Comparison of ENCODE assay signal across 8 cellular contexts in genomic region chr15:40894689-40895308, GRCh38. TPM values are rescaled to one million over a fixed set of nuclear protein-coding genes. Genes with fewer than 3 reads are reported as not detected.
A peak's percentile ranks its signal among the peaks of the same experiment; 100 is the strongest.
DNase-seq lines count a peak whose midpoint lies in the region; ATAC-seq and TF ChIP-seq lines count a peak whose summit lies in the region.

No MANE protein-coding gene starts in this region.

- no peak for TF ChIP-seq POLR2A in uterus (IDR thresholded peaks at IDR 0.05)

- peak; percentile 25 for ATAC-seq in HG03045 (IDR thresholded peaks at IDR 0.05; ENCODE audit: unreplicated experiment)

- peaks cover 18% of the 10 kb centered on the region for H3K79me2 ChIP-seq in fibroblast of lung (ENCODE audit: control insufficient read depth, insufficient read depth, low read length)

- peak overlapping the region; percentile 96 for H3K9ac ChIP-seq in fibroblast of lung (ENCODE audit: insufficient read depth, low read length)

- peak overlapping the region; percentile 100 for H3K4me3 Mint-ChIP-seq in nephron

- H2AFZ ChIP-seq in fibroblast of lung (ENCODE audit: low read length): peak overlapping the region; percentile 15

- H3K4me2 ChIP-seq in fibroblast of lung (ENCODE audit: extremely low read depth, insufficient read depth, low read length): peak overlapping the region; percentile 92

- H3K36me3 ChIP-seq in fibroblast of lung (ENCODE audit: control insufficient read depth, insufficient read depth, low read length) (peaks cover 13% of the 10 kb centered on the region), uterus (no peaks in the 10 kb centered on the region)

- H3K9me3 Mint-ChIP-seq in nephron: no peaks in the 10 kb centered on the region

- TF ChIP-seq CTCF in fibroblast of lung (conservative IDR thresholded peaks at IDR 0.05 in 1 of 2, IDR thresholded peaks at IDR 0.05 in 1 of 2; ENCODE audit: low read depth in 1 of 2, low read length in 2 of 2) (peak; percentile 45 to 58), nephron (IDR thresholded peaks at IDR 0.05; ENCODE audit: unreplicated experiment in 3 of 3) (peak; percentile 47 to 54 (median 50)), uterus (IDR thresholded peaks at IDR 0.05) (peak in 3 of 4 experiments; percentile 28 to 58 (median 33))

- no peaks in the 10 kb centered on the region for H4K20me1 ChIP-seq in fibroblast of lung (ENCODE audit: control insufficient read depth, extremely low read depth, insufficient read depth, low read length)

- intact Hi-C loops in uterus (cut with DNase I; ENCODE audit: low total_unique reads): no loop called here

- H3K4me1 Mint-ChIP-seq in nephron: peaks cover 19% of the 10 kb centered on the region

- H3K27me3 ChIP-seq in fibroblast of lung (ENCODE audit: control insufficient read depth, insufficient read depth, low read length) (no peaks in the 10 kb centered on the region), uterus (no peaks in the 10 kb centered on the region)

- peaks cover 18% of the 10 kb centered on the region for H3K27me3 Mint-ChIP-seq in nephron (ENCODE audit: low read depth)

- peak overlapping the region; percentile 73 to 98 (median 86) for H3K4me3 ChIP-seq in fibroblast of lung (replicated peaks in 1 of 4; ENCODE audit: control extremely low read depth in 1 of 4, insufficient read depth in 1 of 4, low read depth in 3 of 4, low read length in 4 of 4)
- H3K4me3 ChIP-seq in uterus: peak overlapping the region; percentile 59 to 83

- H3K9me3 ChIP-seq in fibroblast of lung (ENCODE audit: control insufficient read depth, insufficient read depth, low read depth, low read length) (no peaks in the 10 kb centered on the region), uterus (no peaks in the 10 kb centered on the region)

- peaks cover 28% of the 10 kb centered on the region for H3K36me3 Mint-ChIP-seq in nephron (ENCODE audit: low read depth)

- peak overlapping the region; percentile 75 to 97 (median 96) for H3K27ac Mint-ChIP-seq in nephron

- H3K4me1 ChIP-seq in fibroblast of lung (ENCODE audit: control insufficient read depth, extremely low read depth, insufficient read depth, low read length) (peaks cover 8% of the 10 kb centered on the region), uterus (no peaks in the 10 kb centered on the region)

- peak overlapping the region; percentile 96 for H3K27ac ChIP-seq in fibroblast of lung (ENCODE audit: insufficient read depth, low read length)
- peak overlapping the region; percentile 86 to 91 for H3K27ac ChIP-seq in uterus

- DNase-seq in NCI-H524 (lab: John Stamatoyannopoulos, UW) (peak; percentile 64 to 74), NCI-H524 treated with DMSO at 0.1 percent for 48 hours (lab: John Stamatoyannopoulos, UW) (no peak), fibroblast of lung (ENCODE audit: low read depth in 2 of 2) (peak; percentile 68 to 76), uterus (peak; percentile 48)
- peak; percentile 76 for DNase-seq in activated T-cell treated with anti-CD3 and anti-CD28 coated beads, Interleukin-2, amount 50 U/mL, for 48 hours

TF ChIP-seq in PFSK-1, 5 proteins besides CTCF, POLR2A, EP300 and RAD21:
- no peak for TF ChIP-seq TAF1 (IDR thresholded peaks at IDR 0.05; ENCODE audit: borderline replicate concordance, insufficient read depth, low read length)
- TF ChIP-seq SIN3A (IDR thresholded peaks at IDR 0.05; ENCODE audit: borderline replicate concordance, insufficient read depth, low read length): peak; percentile 47; the same call in 1 of the 2 replicates

RNA-seq across cellular contexts. Expression of gene VPS18, which starts 0.5 kb away (rescaled TPM):
- 32.1 TPM for polyA plus RNA-seq in PFSK-1 (2012; ENCODE audit: insufficient read length, low read depth)
- total RNA-seq in fibroblast of lung (33.4 and 36.7 TPM in 2 replicates), uterus (10 to 100 TPM in 2 of 4 donors, 1 to 10 TPM in 2; 3.8 to 33.3 (median 17.3) TPM)
- polyA plus RNA-seq in fibroblast of lung: 15.5 and 21.3 TPM in 2 replicates
- 23.4 and 29.5 TPM in 2 replicates for polyA plus RNA-seq in fibroblast of lung (2012)
- polyA minus RNA-seq in fibroblast of lung (ENCODE audit: low replicate concordance): 75.7 and 108 TPM in 2 replicates

RNA-seq across cellular contexts. Expression of gene RHOV, which starts 20.8 kb away (rescaled TPM):
- polyA plus RNA-seq in PFSK-1 (2012; ENCODE audit: insufficient read length, low read depth): 0.97 TPM
- total RNA-seq in fibroblast of lung (under 0.01 TPM in 1 of 2 replicates, not detected in the other), uterus (under 1 TPM in 1 of 4 donors, not detected in 3; 0.76 TPM)
- polyA plus RNA-seq in fibroblast of lung: not detected in 2 replicates
- not detected in 2 replicates for polyA plus RNA-seq in fibroblast of lung (2012)
- not detected in 2 replicates for polyA minus RNA-seq in fibroblast of lung (ENCODE audit: low replicate concordance)

RNA-seq across cellular contexts. Expression of gene DLL4, which starts 34.3 kb away (rescaled TPM):
- polyA plus RNA-seq in PFSK-1 (2012; ENCODE audit: insufficient read length, low read depth): 56.2 TPM
- total RNA-seq in fibroblast of lung: under 0.01 TPM in 2 replicates
- polyA plus RNA-seq in fibroblast of lung: 0.18 and 1.0 TPM in 2 replicates
- 0.22 and 1.5 TPM in 2 replicates for polyA plus RNA-seq in fibroblast of lung (2012)
- polyA minus RNA-seq in fibroblast of lung (ENCODE audit: low replicate concordance): 0.39 and 6.4 TPM in 2 replicates
- 10 to 100 TPM; 18.2 to 31.1 (median 22.6) TPM for total RNA-seq in uterus

RNA-seq across cellular contexts. Expression of gene SPINT1, which starts 51.0 kb away (rescaled TPM):
- polyA plus RNA-seq in PFSK-1 (2012; ENCODE audit: insufficient read length, low read depth): 6.1 TPM
- under 0.01 TPM in 2 replicates for total RNA-seq in fibroblast of lung
- 0.09 and 0.16 TPM in 2 replicates for polyA plus RNA-seq in fibroblast of lung
- polyA plus RNA-seq in fibroblast of lung (2012): 0.16 and 0.48 TPM in 2 replicates
- polyA minus RNA-seq in fibroblast of lung (ENCODE audit: low replicate concordance): 0.70 TPM in 1 of 2 replicates, not detected in the other
- 10 to 100 TPM in 1 of 4 donors, 1 to 10 TPM in 2, not detected in 1; 2.0 to 38.1 (median 2.3) TPM for total RNA-seq in uterus

RNA-seq across cellular contexts. Expression of gene CHAC1, which starts 58.5 kb away (rescaled TPM):
- polyA plus RNA-seq in PFSK-1 (2012; ENCODE audit: insufficient read length, low read depth): 437 TPM
- total RNA-seq in fibroblast of lung (33.1 and 62.6 TPM in 2 replicates), uterus (1 to 10 TPM in 2 of 4 donors, under 1 TPM in 1, not detected in 1; 0.35 to 1.8 (median 1.4) TPM)
- polyA plus RNA-seq in fibroblast of lung: 7.5 and 14.8 TPM in 2 replicates
- polyA plus RNA-seq in fibroblast of lung (2012): 8.3 and 18.5 TPM in 2 replicates
- polyA minus RNA-seq in fibroblast of lung (ENCODE audit: low replicate concordance): 7.5 and 16.7 TPM in 2 replicates

Comparison
In these comparisons a context has a peak if more than half of its experiments do, and no peak if none do; other contexts are left out.
1. RNA of gene DLL4, which starts 34.3 kb away (total RNA-seq): 18.2 to 31.1 TPM in uterus; under 0.01 TPM in fibroblast of lung; every median in the first group is over 10 times any median in the second.
2. Peak in every context shown above with its lines, with median percentiles within 50 percentile points of each other: CTCF ChIP-seq.